ENCODE assay signal across 8 cellular contexts in the genomic region with DNA sequence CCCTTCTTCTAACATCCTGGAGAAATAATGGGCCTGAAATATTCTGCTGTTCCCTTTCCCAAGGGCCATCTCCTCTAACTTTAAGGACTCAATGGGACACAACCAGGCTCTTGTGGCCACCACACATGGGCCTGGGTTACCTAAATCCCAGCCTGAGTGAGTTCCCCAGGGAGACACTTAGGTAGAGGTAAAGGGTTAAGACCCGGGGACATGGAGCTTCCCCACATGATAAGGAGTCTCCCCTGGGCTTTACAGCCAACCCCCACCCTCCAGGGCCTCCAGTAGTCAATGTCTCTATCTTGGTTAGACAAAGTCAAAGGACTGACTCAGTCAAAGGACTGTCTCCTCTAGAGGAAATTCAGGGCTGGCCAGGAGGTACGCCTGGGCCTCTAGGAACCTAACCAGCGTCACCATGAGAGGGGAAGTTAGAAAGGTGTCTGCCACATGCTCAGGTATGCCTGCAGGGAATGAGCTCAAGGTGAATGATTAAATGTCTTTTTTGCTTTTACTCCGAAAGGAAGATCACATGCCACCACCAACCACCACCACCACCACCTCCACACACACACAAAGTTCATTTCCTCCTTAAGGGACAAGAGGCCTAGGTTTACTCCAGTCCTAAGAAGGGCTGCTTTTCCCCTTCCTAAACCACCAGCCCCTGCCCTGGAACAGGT. TPM values are rescaled to one million over a fixed set of nuclear protein-coding genes. Genes with fewer than 3 reads are reported as not detected.
A peak's percentile ranks its signal among the peaks of the same experiment; 100 is the strongest.
DNase-seq lines count a peak whose midpoint lies in the region; ATAC-seq, FAIRE-seq and TF ChIP-seq lines count a peak whose summit lies in the region.

No MANE protein-coding gene starts in this region.

- FAIRE-seq in GM12891 (lab: Jason Lieb, UNC): no peak

- no peaks in the 10 kb centered on the region for H3K9me3 ChIP-seq in adrenal gland (replicated peaks in 1 of 3)

- DNase-seq in activated CD4-positive, CD25-positive, alpha-beta regulatory T cell treated with anti-CD3 and anti-CD28 coated beads, Interleukin-2, amount 50 U/mL, for 72 hours: no peak
- DNase-seq in adrenal gland: peak in 4 of 7 donors; percentile 26 to 60 (median 36)
- peak; percentile 78 for DNase-seq in islet precursor cell
- DNase-seq in stimulated activated naive CD4-positive, alpha-beta T cell (lab: John Stamatoyannopoulos, UW): peak in 5 of 6 experiments; percentile 15 to 39 (median 28)
- no peak for DNase-seq in NCI-H82 (lab: John Stamatoyannopoulos, UW)
- DNase-seq in GM12891 (ENCODE audit: insufficient read length, low spot score): no peak

- no peak for TF ChIP-seq POLR2A in adrenal gland (IDR thresholded peaks at IDR 0.05)
- TF ChIP-seq POLR2A in GM12891 (IDR thresholded peaks at IDR 0.05; ENCODE audit: low read depth, low read length): no peak

- H3K27ac ChIP-seq in adrenal gland: peak overlapping the region in 2 of 5 donors; percentile 56 to 74

- H3K36me3 ChIP-seq in adrenal gland (replicated peaks in 1 of 2): peaks cover 0 to 35% of the 10 kb centered on the region in 2 donors

- peak; percentile 3 to 6 for ATAC-seq in activated CD4-positive, CD25-positive, alpha-beta regulatory T cell treated with anti-CD3 and anti-CD28 coated beads, Interleukin-2, amount 50 U/mL, for 24 hours
- ATAC-seq in GM21381 (IDR thresholded peaks at IDR 0.05; ENCODE audit: unreplicated experiment): no peak

- intact Hi-C loops in adrenal gland (cut with DNase I): loop anchor here (5.0 to 10.0 kb wide), 3 partner anchors 104 to 391 kb away; no protein-coding TSS in a partner anchor

- H3K27me3 ChIP-seq in adrenal gland: no peaks in the 10 kb centered on the region

- peaks cover 17 to 45% of the 10 kb centered on the region in 2 donors for H3K4me1 ChIP-seq in adrenal gland (replicated peaks in 1 of 2)

- WGBS in adrenal gland, 4 donors: 72 to 88% (median 78%) methylated on average over 3 to 4 of the region's 4 CpGs

- H3K4me3 ChIP-seq in adrenal gland: no peak overlapping the region

- no peak for TF ChIP-seq CTCF in adrenal gland (IDR thresholded peaks at IDR 0.05)

TF ChIP-seq in GM12891, 5 proteins besides CTCF, POLR2A, EP300 and RAD21:
- TF ChIP-seq SPI1 (IDR thresholded peaks at IDR 0.05; ENCODE audit: low read depth, low read length) (no peak), PAX5 (IDR thresholded peaks at IDR 0.05; ENCODE audit: insufficient read depth, low read length, severe bottlenecking) (no peak), TAF1 (IDR thresholded peaks at IDR 0.05; ENCODE audit: low read depth, low read length) (no peak), POLR2AphosphoS5 (IDR thresholded peaks at IDR 0.05; ENCODE audit: low read depth, low read length) (no peak), POU2F2 (IDR thresholded peaks at IDR 0.05; ENCODE audit: low read depth, low read length) (no peak; the same call in 1 of the 2 replicates)

RNA-seq across cellular contexts. Expression of a gene that starts 6.9 kb away (rescaled TPM):
- total RNA-seq in adrenal gland: 100 to 1,000 TPM in 7 of 8 donors, 10 to 100 TPM in 1; 95.2 to 332 (median 185) TPM
- 10 to 100 TPM; 38.0 to 69.8 (median 54.8) TPM for polyA plus RNA-seq in adrenal gland
- 48.8 TPM for polyA plus RNA-seq in GM12891 (2012; ENCODE audit: low read depth, missing spikeins)

Comparison
In these comparisons a context has a peak if more than half of its experiments do, and no peak if none do; other contexts are left out.
1. DNase-seq: peak in adrenal gland (4 of 7), islet precursor cell (single experiment) and stimulated activated naive CD4-positive, alpha-beta T cell (5 of 6); none in activated CD4-positive, CD25-positive, alpha-beta regulatory T cell treated with anti-CD3 and anti-CD28 coated beads, Interleukin-2, amount 50 U/mL, for 72 hours (single experiment), NCI-H82 (single experiment) and GM12891 (single experiment).